Comparison of ENCODE assay signal across 8 cellular contexts in the genomic region with DNA sequence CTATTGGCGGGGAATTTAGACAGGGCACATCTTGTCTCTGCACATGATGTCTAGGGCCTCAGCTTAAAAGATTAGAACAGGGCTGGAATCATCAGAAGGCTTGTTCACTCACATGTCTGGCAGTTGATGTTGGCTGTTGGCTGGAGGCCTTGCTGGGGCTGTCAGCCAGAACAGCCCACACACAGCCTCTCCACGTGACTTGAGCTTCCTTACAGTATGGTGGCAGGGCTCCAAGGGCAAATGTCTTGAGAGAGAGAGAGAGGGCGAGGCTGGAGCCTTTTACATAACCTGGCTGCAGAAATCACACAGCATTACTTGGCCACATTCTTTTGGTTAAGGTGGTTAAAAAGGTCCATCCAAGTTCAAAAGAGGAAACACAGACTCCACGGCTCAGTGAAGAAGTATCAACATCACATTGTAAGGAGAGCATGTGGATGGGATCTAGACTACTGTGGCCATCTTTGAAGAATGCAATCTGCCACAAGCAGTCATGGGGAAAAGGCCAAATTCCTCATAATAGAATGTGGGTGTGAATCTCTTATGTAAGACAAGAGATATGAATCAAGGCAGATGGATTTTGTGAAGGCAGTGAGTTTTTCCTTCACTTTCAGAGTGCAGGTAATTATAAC. TPM values are rescaled to one million over a fixed set of nuclear protein-coding genes. Genes with fewer than 3 reads are reported as not detected.
DNase-seq lines count a peak whose midpoint lies in the region; ATAC-seq, FAIRE-seq and TF ChIP-seq lines count a peak whose summit lies in the region.
"Had no signal": no experiment of that assay in that cellular context is flagged by ENCODE, and none has a peak within 500 bp of the region (broad histone marks: within the 10 kb centered on the region; RNA-seq: fewer than 3 reads in every experiment).

No MANE protein-coding gene starts in this region.

- H2AFZ ChIP-seq in GM23338: no peak overlapping the region

- peak; percentile 98 for DNase-seq in RPMI7951 (ENCODE audit: low read depth)
- DNase-seq in epithelial cell of esophagus (ENCODE audit: low read depth): peak; percentile 86
- peak; percentile 51 for DNase-seq in occipital lobe (lab: John Stamatoyannopoulos, UW)
- DNase-seq in GM23338 (ENCODE audit: low spot score): no peak
- no peak for DNase-seq in frontal cortex (ENCODE audit: low spot score in 2 of 2)
- DNase-seq: activated B cell treated with CpG ODN at 0.5 μM for 24 hours had no signal

- no peak overlapping the region for H3K27ac ChIP-seq in GM23338 (ENCODE audit: low read depth)

- no peak overlapping the region for H3K4me2 ChIP-seq in GM23338

- TF ChIP-seq CTCF in epithelial cell of esophagus (IDR thresholded peaks at IDR 0.05; ENCODE audit: insufficient read depth, low read depth, low read length, missing control alignments) (no peak), GM23338 (conservative IDR thresholded peaks at IDR 0.05; ENCODE audit: low read depth in 2 of 2) (no peak)

- H3K4me3 Mint-ChIP-seq in GM23338: no peak overlapping the region
- H3K4me3 Mint-ChIP-seq: activated B cell treated with CpG ODN at 0.5 μM for 24 hours had no signal

- no peaks in the 10 kb centered on the region for H3K9me3 Mint-ChIP-seq in GM23338

- no peaks in the 10 kb centered on the region for H3K4me1 ChIP-seq in GM23338 (ENCODE audit: insufficient read depth)

- H4K20me1 ChIP-seq in GM23338 (replicated peaks; ENCODE audit: insufficient read depth): no peaks in the 10 kb centered on the region

- H3K4me3 ChIP-seq in epithelial cell of esophagus (ENCODE audit: low read length) (no peak overlapping the region), GM23338 (no peak overlapping the region)

- H3K79me2 ChIP-seq in GM23338 (replicated peaks; ENCODE audit: insufficient read depth): no peaks in the 10 kb centered on the region

- no peaks in the 10 kb centered on the region for H3F3A ChIP-seq in GM23338 (replicated peaks; ENCODE audit: low read depth)

- H3K4me1 Mint-ChIP-seq in GM23338: no peaks in the 10 kb centered on the region; the same call in 2 of the 3 replicates

- no peaks in the 10 kb centered on the region for H3K9me2 ChIP-seq in GM23338 (ENCODE audit: insufficient read depth)

- no peaks in the 10 kb centered on the region for H3K36me3 Mint-ChIP-seq in GM23338 (ENCODE audit: low read depth)

- no peaks in the 10 kb centered on the region for H3K36me3 ChIP-seq in GM23338 (ENCODE audit: insufficient read depth)

- H3K27me3 ChIP-seq in GM23338 (ENCODE audit: insufficient read depth): no peaks in the 10 kb centered on the region

- H3K27ac Mint-ChIP-seq in GM23338: no peak overlapping the region
- H3K27ac Mint-ChIP-seq: activated B cell treated with CpG ODN at 0.5 μM for 24 hours had no signal

- FAIRE-seq in frontal cortex (lab: Jason Lieb, UNC): no peak

- H3K27me3 Mint-ChIP-seq in GM23338 (ENCODE audit: insufficient read depth, low read depth, poor library complexity): peaks cover 5% of the 10 kb centered on the region
- H3K27me3 Mint-ChIP-seq: activated B cell treated with CpG ODN at 0.5 μM for 24 hours had no signal

- ATAC-seq in GM18502 (IDR thresholded peaks at IDR 0.05; ENCODE audit: poor library complexity, unreplicated experiment): peak; percentile 50
- no peak for ATAC-seq in GM23338
- ATAC-seq in HG02763 (IDR thresholded peaks at IDR 0.05; ENCODE audit: unreplicated experiment): no peak

TF ChIP-seq in GM23338, 12 proteins besides CTCF, POLR2A, EP300 and RAD21 (continues in another document):
- TF ChIP-seq ZNF114 (CRISPR knock-in tag; IDR thresholded peaks at IDR 0.05) (no peak), EZH2 (IDR thresholded peaks at IDR 0.05; ENCODE audit: low read depth, unreplicated experiment) (no peak), EZH2phosphoT487 (IDR thresholded peaks at IDR 0.05; ENCODE audit: unreplicated experiment) (no peak), CREB1 (CRISPR knock-in tag; IDR thresholded peaks at IDR 0.05; ENCODE audit: low read depth) (no peak), POLR2AphosphoS5 (IDR thresholded peaks at IDR 0.05; ENCODE audit: low read depth) (no peak), ZNF462 (CRISPR knock-in tag; IDR thresholded peaks at IDR 0.05) (no peak), STAT1 (IDR thresholded peaks at IDR 0.05; ENCODE audit: unreplicated experiment) (no peak), ETS1 (IDR thresholded peaks at IDR 0.05) (no peak), ZNF331 (CRISPR knock-in tag; IDR thresholded peaks at IDR 0.05; ENCODE audit: low read depth) (no peak), NANOG (IDR thresholded peaks at IDR 0.05; ENCODE audit: borderline replicate concordance) (no peak)

RNA-seq across cellular contexts. Expression of gene SRSF7, which starts 30.4 kb away (rescaled TPM):
- total RNA-seq in RPMI7951 (2014; rRNA removed; shearing (Covaris generic)): 219 and 249 TPM in 2 replicates
- total RNA-seq in occipital lobe: 133 TPM
- 251 and 274 TPM in 2 replicates for total RNA-seq in GM23338 (2014; rRNA removed; shearing (Covaris generic))
- 534 and 572 TPM in 2 replicates for polyA plus RNA-seq in GM23338 (2016; fragmentation: Nextera tagmentation; extraction: Ambion mirVana)
- total RNA-seq in frontal cortex: 120 TPM

RNA-seq across cellular contexts. Expression of gene GALM, which starts 54.8 kb away (rescaled TPM):
- total RNA-seq in RPMI7951 (2014; rRNA removed; shearing (Covaris generic)): 47.0 and 48.5 TPM in 2 replicates
- total RNA-seq in occipital lobe (3.6 TPM), frontal cortex (2.9 TPM)
- total RNA-seq in GM23338 (2014; rRNA removed; shearing (Covaris generic)): 14.9 and 21.6 TPM in 2 replicates
- polyA plus RNA-seq in GM23338 (2016; fragmentation: Nextera tagmentation; extraction: Ambion mirVana): 9.3 and 9.6 TPM in 2 replicates

RNA-seq across cellular contexts. Expression of gene GEMIN6, which starts 57.3 kb away (rescaled TPM):
- 27.0 and 38.7 TPM in 2 replicates for total RNA-seq in RPMI7951 (2014; rRNA removed; shearing (Covaris generic))
- total RNA-seq in occipital lobe (13.4 TPM), frontal cortex (14.7 TPM)
- total RNA-seq in GM23338 (2014; rRNA removed; shearing (Covaris generic)): 11.8 and 12.5 TPM in 2 replicates
- polyA plus RNA-seq in GM23338 (2016; fragmentation: Nextera tagmentation; extraction: Ambion mirVana): 38.6 and 43.5 TPM in 2 replicates

Comparison
In these comparisons a context has a peak if more than half of its experiments do, and no peak if none do; other contexts are left out.
1. DNase-seq: peak in RPMI7951 (single experiment), epithelial cell of esophagus (single experiment) and occipital lobe (single experiment); none in GM23338 (single experiment) and frontal cortex (0 of 2).